ENCODE assay signal across 24 cellular contexts in genomic region chr2:33020883-33021282, GRCh38.
DNase-seq lines count a peak whose midpoint lies in the region; ATAC-seq, FAIRE-seq and TF ChIP-seq lines count a peak whose summit lies in the region.
"Had no signal": no experiment of that assay in that cellular context is flagged by ENCODE, and none has a peak within 500 bp of the region (broad histone marks: within the 10 kb centered on the region; RNA-seq: fewer than 3 reads in every experiment).

No MANE protein-coding gene starts in this region.

- H3K4me1 Mint-ChIP-seq in natural killer cell treated with Interleukin-12 subunit alpha and Interleukin-12 subunit beta and Interleukin-15 and Interleukin-18, amount 100 ng/mL, for 72 hours (ENCODE audit: low read depth in 2 of 2): peaks cover 0 to 3% of the 10 kb centered on the region in 2 donors
- no peaks in the 10 kb centered on the region for H3K4me1 Mint-ChIP-seq in activated CD4-positive, alpha-beta memory T cell treated with anti-CD3 and anti-CD28 coated beads for 36 hours (ENCODE audit: low read depth)
- H3K4me1 Mint-ChIP-seq: naive B cell, T-helper 17 cell had no signal

- peak; percentile 52 for ATAC-seq in K562
- peak; percentile 16 for ATAC-seq in left ventricle myocardium superior
- no peak for ATAC-seq in natural killer cell treated with Interleukin-12 subunit alpha and Interleukin-12 subunit beta and Interleukin-15 and Interleukin-18, amount 100 ng/mL, for 72 hours
- ATAC-seq: activated T-cell treated with anti-CD3 and anti-CD28 coated beads, Interleukin-2, amount 50 U/mL, for 4 hours; T-helper 17 cell had no signal

- CTCF ChIA-PET in K562 (lab: Yijun Ruan, JAX; ENCODE audit: low intra/inter-chr PET ratio): no interaction called here
- CTCF ChIA-PET in activated CD4-positive, alpha-beta memory T cell treated with anti-CD3 and anti-CD28 coated beads for 36 hours (lab: Charles Lee): no interaction called here

- no peaks in the 10 kb centered on the region for H3K9me3 Mint-ChIP-seq in natural killer cell treated with Interleukin-12 subunit alpha and Interleukin-12 subunit beta and Interleukin-15 and Interleukin-18, amount 100 ng/mL, for 72 hours
- H3K9me3 Mint-ChIP-seq in activated CD4-positive, alpha-beta memory T cell treated with anti-CD3 and anti-CD28 coated beads for 36 hours: no peaks in the 10 kb centered on the region
- H3K9me3 Mint-ChIP-seq: activated naive CD4-positive, alpha-beta T cell treated with anti-CD3 and anti-CD28 coated beads for 36 hours; activated T-cell treated with anti-CD3 and anti-CD28 coated beads, Interleukin-2, amount 50 U/mL, for 4 hours had no signal

- peak; percentile 56 for FAIRE-seq in K562 (lab: Jason Lieb, UNC)
- FAIRE-seq: endometrium had no signal

- DNase-seq in H7 (peak; percentile 9), K562 (ENCODE audit: extremely low read depth in 1 of 4, low spot score in 3 of 4) (peak in 1 of 4 experiments; percentile 53), left ventricle myocardium superior (no peak), smooth muscle cell (lab: John Stamatoyannopoulos, UW; ENCODE audit: unreplicated experiment) (no peak), ureter (ENCODE audit: low spot score) (no peak)
- DNase-seq in natural killer cell treated with Interleukin-12 subunit alpha and Interleukin-12 subunit beta and Interleukin-15 and Interleukin-18, amount 100 ng/mL, for 72 hours (ENCODE audit: low spot score): no peak
- no peak for DNase-seq in activated CD4-positive, alpha-beta memory T cell treated with anti-CD3 and anti-CD28 coated beads for 36 hours
- DNase-seq: activated CD4-positive, alpha-beta T cell treated with anti-CD3 and anti-CD28 coated beads for 4 hours; activated naive CD4-positive, alpha-beta T cell treated with anti-CD3 and anti-CD28 coated beads for 36 hours; activated T-cell treated with anti-CD3 and anti-CD28 coated beads, Interleukin-2, amount 50 U/mL, for 4 hours; amniotic stem cell; glutamatergic neuron; mesendoderm; naive B cell; NCI-H1048; NCI-H187 treated with DMSO at 0.1 percent for 48 hours; NCI-H526 treated with DMSO at 0.1 percent for 48 hours; stimulated activated CD4-positive, alpha-beta T cell treated with anti-CD3 and anti-CD28 coated beads, Interleukin-12 subunit alpha, Interleukin-12 subunit beta, amount 100 ng/mL, for 4 hours; stimulated activated CD4-positive, alpha-beta T cell treated with anti-CD3 and anti-CD28 coated beads, Interleukin-4, amount 100 ng/mL, for 4 hours; stimulated activated naive CD4-positive, alpha-beta T cell; T-helper 17 cell had no signal

- H3K27ac ChIP-seq in K562 (ENCODE audit: extremely low read depth, low read depth, low read length) (peak overlapping the region; percentile 46), smooth muscle cell (ENCODE audit: low read depth) (peak overlapping the region; percentile 89)
- H3K27ac ChIP-seq: HL-60 had no signal

- peaks cover 10 to 45% of the 10 kb centered on the region in 2 experiments; a peak in 4 of 5 replicates for H3K4me1 ChIP-seq in K562 (replicated peaks in 1 of 2; ENCODE audit: control insufficient read depth in 2 of 2, insufficient read depth in 2 of 2, low read length in 2 of 2)
- H3K4me1 ChIP-seq in smooth muscle cell (ENCODE audit: low read depth): peaks cover 16% of the 10 kb centered on the region
- H3K4me1 ChIP-seq: HAP-1 had no signal

- TF ChIP-seq POLR2A in K562 (conservative IDR thresholded peaks at IDR 0.05): no peak

- intact Hi-C loops in K562 (cut with micrococcal nuclease): loop anchor here (5.0 kb wide), 1 partner anchor 59 kb away; no protein-coding TSS in a partner anchor
- intact Hi-C loops in left ventricle myocardium superior (cut with micrococcal nuclease): no loop called here
- intact Hi-C loops in activated CD4-positive, alpha-beta memory T cell treated with anti-CD3 and anti-CD28 coated beads for 36 hours (cut with micrococcal nuclease): no loop called here

- H3K36me3 Mint-ChIP-seq in natural killer cell treated with Interleukin-12 subunit alpha and Interleukin-12 subunit beta and Interleukin-15 and Interleukin-18, amount 100 ng/mL, for 72 hours: no peaks in the 10 kb centered on the region
- no peaks in the 10 kb centered on the region for H3K36me3 Mint-ChIP-seq in activated CD4-positive, alpha-beta memory T cell treated with anti-CD3 and anti-CD28 coated beads for 36 hours
- H3K36me3 Mint-ChIP-seq: naive B cell had no signal

- H3K9me3 ChIP-seq in K562 (replicated peaks; ENCODE audit: control insufficient read depth, insufficient read depth, low read depth, low read length): peaks cover 6% of the 10 kb centered on the region; the same call in 1 of the 2 replicates
- no peaks in the 10 kb centered on the region for H3K9me3 ChIP-seq in smooth muscle cell (replicated peaks; ENCODE audit: low read depth)
- H3K9me3 ChIP-seq: HAP-1 had no signal

- 45% methylated on average over 6 of the region's 6 CpGs for WGBS in K562 (ENCODE audit: insufficient coverage, low coverage, missing lambda C conversion rate)
- WGBS in smooth muscle cell (ENCODE audit: low lambda C conversion rate): 65% methylated on average over 6 of the region's 6 CpGs

- POLR2A ChIA-PET in K562 (lab: Yijun Ruan, JAX): interaction anchor here (1.4 kb wide), 1 partner anchor 14 kb away, joined by 4 read pairs; no protein-coding TSS in a partner anchor
- POLR2A ChIA-PET in activated CD4-positive, alpha-beta memory T cell treated with anti-CD3 and anti-CD28 coated beads for 36 hours (lab: Charles Lee): no interaction called here

- BruUV-seq in K562 (replicated peaks; lab: Mats Ljungman, UMichigan): no TSS peak

- H3K9me1 ChIP-seq in K562 (ENCODE audit: control insufficient read depth, insufficient read depth, low read length): no peaks in the 10 kb centered on the region

- no peak for TF ChIP-seq RAD21 in K562 (CRISPR knock-in tag; conservative IDR thresholded peaks at IDR 0.05 in 1 of 2, IDR thresholded peaks at IDR 0.05 in 1 of 2)

- H4K20me1 ChIP-seq in K562 (replicated peaks; ENCODE audit: control insufficient read depth, insufficient read depth, low read length) (no peaks in the 10 kb centered on the region), smooth muscle cell (ENCODE audit: low read depth) (no peaks in the 10 kb centered on the region)

- H3K79me2 ChIP-seq in K562 (ENCODE audit: control insufficient read depth, insufficient read depth, low read length): no peaks in the 10 kb centered on the region; the same call in 2 of the 3 replicates
- H3K79me2 ChIP-seq in smooth muscle cell (ENCODE audit: low read depth): no peaks in the 10 kb centered on the region

- H3K9ac ChIP-seq in K562 (ENCODE audit: insufficient read depth in 1 of 2, low read depth in 2 of 2, low read length in 2 of 2) (peak overlapping the region; percentile 35 to 56; a peak in 3 of 4 replicates), smooth muscle cell (ENCODE audit: low read depth) (peak overlapping the region; percentile 42)

- H3K4me3 ChIP-seq in H7 (ENCODE audit: insufficient read depth, low read depth, low read length) (no peak overlapping the region), K562 (no peak overlapping the region), smooth muscle cell (no peak overlapping the region)
- H3K4me3 ChIP-seq: HAP-1 had no signal

- in situ Hi-C loops in K562 (cut with MboI): no loop called here

- H3K36me3 ChIP-seq in H7 (replicated peaks; ENCODE audit: control insufficient read depth, insufficient read depth, low read length) (no peaks in the 10 kb centered on the region), K562 (ENCODE audit: control insufficient read depth, insufficient read depth, low read length) (no peaks in the 10 kb centered on the region), smooth muscle cell (ENCODE audit: low read depth) (no peaks in the 10 kb centered on the region)
- H3K36me3 ChIP-seq: HAP-1 had no signal

- H2AFZ ChIP-seq in K562 (ENCODE audit: low read depth, low read length): peak overlapping the region; percentile 56
- H2AFZ ChIP-seq in smooth muscle cell (ENCODE audit: low read depth): peak overlapping the region; percentile 5

- no peaks in the 10 kb centered on the region for H3K27me3 ChIP-seq in H7 (ENCODE audit: control insufficient read depth, insufficient read depth, low read length)
- H3K27me3 ChIP-seq in K562 (ENCODE audit: control insufficient read depth in 2 of 2, insufficient read depth in 2 of 2, low read length in 2 of 2): no peaks in the 10 kb centered on the region
- H3K27me3 ChIP-seq in smooth muscle cell (ENCODE audit: low read depth): no peaks in the 10 kb centered on the region

- H3K27me3 Mint-ChIP-seq in natural killer cell treated with Interleukin-12 subunit alpha and Interleukin-12 subunit beta and Interleukin-15 and Interleukin-18, amount 100 ng/mL, for 72 hours: peaks cover 27 to 33% of the 10 kb centered on the region in 2 donors
- H3K27me3 Mint-ChIP-seq in activated CD4-positive, alpha-beta memory T cell treated with anti-CD3 and anti-CD28 coated beads for 36 hours: peaks cover 29% of the 10 kb centered on the region

- H3F3A ChIP-seq in smooth muscle cell (ENCODE audit: low read depth): peaks cover 18% of the 10 kb centered on the region

- no peak overlapping the region for H3K27ac Mint-ChIP-seq in natural killer cell treated with Interleukin-12 subunit alpha and Interleukin-12 subunit beta and Interleukin-15 and Interleukin-18, amount 100 ng/mL, for 72 hours
- no peak overlapping the region for H3K27ac Mint-ChIP-seq in activated CD4-positive, alpha-beta memory T cell treated with anti-CD3 and anti-CD28 coated beads for 36 hours
- H3K27ac Mint-ChIP-seq: activated naive CD4-positive, alpha-beta T cell treated with anti-CD3 and anti-CD28 coated beads for 36 hours; T-helper 17 cell had no signal

- no peak for TF ChIP-seq EP300 in K562 (IDR thresholded peaks at IDR 0.05; ENCODE audit: low read length)

- H3K4me2 ChIP-seq in K562 (ENCODE audit: insufficient read depth, low read length) (peak overlapping the region; percentile 39; the same call in 1 of the 2 replicates), smooth muscle cell (peak overlapping the region; percentile 73)

- no peak overlapping the region for H3K4me3 Mint-ChIP-seq in natural killer cell treated with Interleukin-12 subunit alpha and Interleukin-12 subunit beta and Interleukin-15 and Interleukin-18, amount 100 ng/mL, for 72 hours
- no peak overlapping the region for H3K4me3 Mint-ChIP-seq in activated CD4-positive, alpha-beta memory T cell treated with anti-CD3 and anti-CD28 coated beads for 36 hours
- H3K4me3 Mint-ChIP-seq: activated naive CD4-positive, alpha-beta T cell treated with anti-CD3 and anti-CD28 coated beads for 36 hours; activated T-cell treated with anti-CD3 and anti-CD28 coated beads, Interleukin-2, amount 50 U/mL, for 4 hours; naive B cell; T-helper 17 cell had no signal

- TF ChIP-seq CTCF in K562 (IDR thresholded peaks at IDR 0.05 in 2 of 3, conservative IDR thresholded peaks at IDR 0.05 in 1 of 3; ENCODE audit: insufficient read depth in 2 of 3, low read depth in 1 of 3, low read length in 3 of 3) (no peak), smooth muscle cell (IDR thresholded peaks at IDR 0.05; ENCODE audit: borderline replicate concordance, insufficient read depth, poor library complexity, severe bottlenecking) (no peak)

TF ChIP-seq in K562, 482 proteins besides CTCF, POLR2A, EP300 and RAD21 (continues in another document):
- TF ChIP-seq ZNF589 (CRISPR knock-in tag; IDR thresholded peaks at IDR 0.05; ENCODE audit: low read depth) (0 out of 2 replicates have a peak, but pooled peaks have one; percentile 8), CXXC5 (CRISPR knock-in tag; IDR thresholded peaks at IDR 0.05) (0 out of 2 replicates have a peak, but pooled peaks have one; percentile 15)

Comparison
In these comparisons a context has a peak if more than half of its experiments do, and no peak if none do; other contexts are left out.
1. ATAC-seq: peak in K562 (single experiment) and left ventricle myocardium superior (single experiment); none in natural killer cell treated with Interleukin-12 subunit alpha and Interleukin-12 subunit beta and Interleukin-15 and Interleukin-18, amount 100 ng/mL, for 72 hours (0 of 2).